21 cellular contexts compared by ENCODE assay signal in the genomic region with DNA sequence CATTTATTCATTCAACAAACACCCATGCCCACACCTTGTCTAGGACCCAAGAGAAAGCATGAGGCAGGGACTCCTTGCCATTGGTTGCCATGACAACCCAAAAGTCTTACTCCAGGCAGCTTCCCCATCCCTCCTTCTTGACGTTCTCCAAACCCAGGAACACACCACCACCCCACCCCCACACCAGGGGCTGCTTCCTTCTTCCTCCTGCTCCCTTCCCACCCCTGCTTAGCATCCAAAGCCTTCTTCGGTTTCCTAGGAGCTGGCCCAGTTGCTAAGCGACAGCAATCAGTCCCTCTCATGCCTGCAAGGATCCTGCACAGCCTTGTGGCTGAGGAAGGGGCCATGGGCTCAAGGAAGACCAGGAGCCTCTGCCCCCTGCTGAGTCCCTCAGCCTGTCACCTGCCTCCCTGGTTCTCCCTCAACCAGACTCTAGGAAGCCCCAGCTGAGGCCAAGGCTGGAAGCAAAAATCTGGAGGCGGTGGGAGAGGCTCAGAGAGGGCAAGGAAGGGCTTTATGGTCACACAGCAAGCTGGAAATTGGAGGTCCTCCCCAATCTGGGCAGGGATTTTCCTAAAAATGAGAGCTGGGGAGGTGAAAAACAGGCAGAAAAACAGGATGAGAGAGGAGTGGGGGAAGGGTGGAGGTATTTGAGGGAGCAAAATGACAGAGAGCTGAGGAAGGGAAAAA. TPM values are rescaled to one million over a fixed set of nuclear protein-coding genes. Genes with fewer than 3 reads are reported as not detected.
A peak's percentile ranks its signal among the peaks of the same experiment; 100 is the strongest.
DNase-seq lines count a peak whose midpoint lies in the region; ATAC-seq, FAIRE-seq and TF ChIP-seq lines count a peak whose summit lies in the region.
"Had no signal": no experiment of that assay in that cellular context is flagged by ENCODE, and none has a peak within 500 bp of the region (broad histone marks: within the 10 kb centered on the region; RNA-seq: fewer than 3 reads in every experiment).

No MANE protein-coding gene starts in this region.

- TF ChIP-seq RAD21 in HepG2 (CRISPR knock-in tag; IDR thresholded peaks at IDR 0.05), result no peak

- no peaks in the 10 kb centered on the region for H3K4me1 ChIP-seq in HepG2 (ENCODE audit: insufficient read depth, low read length)
- no peaks in the 10 kb centered on the region for H3K4me1 ChIP-seq in right lobe of liver
- H3K4me1 ChIP-seq in OCI-LY7 (ENCODE audit: insufficient read depth, low read length, poor library complexity, severe bottlenecking), result peaks cover 57% of the 10 kb centered on the region
- H3K4me1 ChIP-seq: heart left ventricle, psoas muscle had no signal

- H3K27ac Mint-ChIP-seq in activated T-helper 17 cell treated with anti-CD3 and anti-CD28 coated beads, Interleukin-2, amount 50 U/mL, for 72 hours, result no peak overlapping the region
- H3K27ac Mint-ChIP-seq: activated CD4-positive, alpha-beta T cell treated with anti-CD3 and anti-CD28 coated beads, Interleukin-2, amount 10 ng/mL, durations not matched to agents 24 days and 14 days had no signal

- BruUV-seq in HepG2 (replicated peaks; lab: Mats Ljungman, UMichigan), result no TSS peak
- BruUV-seq in OCI-LY7 (replicated peaks; lab: Mats Ljungman, UMichigan), result no TSS peak

- DNase-seq in HepG2 (ENCODE audit: low spot score), result no peak
- no peak for DNase-seq in right lobe of liver
- DNase-seq in OCI-LY7 (ENCODE audit: low spot score), result no peak
- DNase-seq in hippocampal formation (lab: John Stamatoyannopoulos, UW), result peak; percentile 11 to 26
- DNase-seq: activated CD4-positive, alpha-beta T cell treated with anti-CD3 and anti-CD28 coated beads, Interleukin-2, amount 10 ng/mL, durations not matched to agents 24 days and 14 days; activated CD8-positive, alpha-beta memory T cell treated with anti-CD3 and anti-CD28 coated beads, Interleukin-2, amount 50 U/mL, for 4 hours; activated gamma-delta T cell; heart left ventricle; mammary epithelial cell; psoas muscle; stimulated activated CD4-positive, alpha-beta T cell treated with anti-CD3 and anti-CD28 coated beads, Interleukin-4, amount 100 ng/mL, for 24 hours had no signal

- H3K9ac ChIP-seq in HepG2 (ENCODE audit: insufficient read depth, low read depth, low read length), result no peak overlapping the region
- H3K9ac ChIP-seq: SK-N-SH had no signal

- CTCF ChIA-PET in HepG2 (lab: Yijun Ruan, JAX; ENCODE audit: low intra/inter-chr PET ratio, low total read pairs) (no interaction called here), OCI-LY7 (lab: Charles Lee; ENCODE audit: unreplicated experiment) (interaction anchor here (0.7 to 1.1 kb wide), 2 partner anchors 14 to 54 kb away, joined by 3 to 6 read pairs; no protein-coding TSS in a partner anchor)

- no peaks in the 10 kb centered on the region for H3K79me2 ChIP-seq in HepG2 (ENCODE audit: insufficient read depth, low read length)
- H3K79me2 ChIP-seq in OCI-LY7 (ENCODE audit: insufficient read depth, low read depth, low read length), result peaks cover 6% of the 10 kb centered on the region; the same call in 1 of the 2 replicates

- H3K36me3 ChIP-seq in HepG2 (replicated peaks in 1 of 2; ENCODE audit: control insufficient read depth in 1 of 2, insufficient read depth in 2 of 2, low read length in 2 of 2) (no peaks in the 10 kb centered on the region), right lobe of liver (no peaks in the 10 kb centered on the region), OCI-LY7 (ENCODE audit: insufficient read depth, low read length) (peaks cover 93% of the 10 kb centered on the region)
- H3K36me3 ChIP-seq: heart left ventricle had no signal

- peaks cover 5% of the 10 kb centered on the region for H3K27me3 Mint-ChIP-seq in activated T-helper 17 cell treated with anti-CD3 and anti-CD28 coated beads, Interleukin-2, amount 50 U/mL, for 72 hours
- H3K27me3 Mint-ChIP-seq: activated CD4-positive, alpha-beta T cell treated with anti-CD3 and anti-CD28 coated beads, Interleukin-2, amount 10 ng/mL, durations not matched to agents 24 days and 14 days had no signal

- in situ Hi-C loops in HepG2 (cut with HindIII; ENCODE audit: extremely low pct_ligation_motif_present, low pct_unique_long_range_greater_than_20kb), result no loop called here

- intact Hi-C loops in HepG2 (cut with micrococcal nuclease; ENCODE audit: unreplicated experiment) (no loop called here), right lobe of liver (cut with DNase I) (no loop called here), OCI-LY7 (cut with micrococcal nuclease; ENCODE audit: unreplicated experiment) (loop anchor here (10.0 kb wide), 1 partner anchor 215 kb away; a partner anchor contains a TSS)

- no peaks in the 10 kb centered on the region for H4K20me1 ChIP-seq in HepG2 (ENCODE audit: insufficient read depth, low read length)
- no peaks in the 10 kb centered on the region for H4K20me1 ChIP-seq in OCI-LY7 (ENCODE audit: insufficient read depth, low read length)

- no peaks in the 10 kb centered on the region for H3K36me3 Mint-ChIP-seq in activated T-helper 17 cell treated with anti-CD3 and anti-CD28 coated beads, Interleukin-2, amount 50 U/mL, for 72 hours (ENCODE audit: low read depth)

- H2AFZ ChIP-seq in HepG2 (ENCODE audit: low read length) (no peak overlapping the region), OCI-LY7 (ENCODE audit: low read length) (no peak overlapping the region)

- TF ChIP-seq EP300 in HepG2 (IDR thresholded peaks at IDR 0.05; ENCODE audit: low read depth in 2 of 2, low read length in 2 of 2) (no peak), HepG2 (CRISPR knock-in tag; IDR thresholded peaks at IDR 0.05; ENCODE audit: borderline replicate concordance) (no peak)

- no peak overlapping the region for H3K4me2 ChIP-seq in HepG2 (ENCODE audit: low read depth, low read length)
- H3K4me2 ChIP-seq in OCI-LY7 (ENCODE audit: low read length), result peak overlapping the region; percentile 53
- H3K4me2 ChIP-seq: SK-N-SH, smooth muscle cell had no signal

- no peak for TF ChIP-seq CTCF in HepG2 (CRISPR knock-in tag; IDR thresholded peaks at IDR 0.05)
- no peak for TF ChIP-seq CTCF in right lobe of liver (IDR thresholded peaks at IDR 0.05)
- no peak for TF ChIP-seq CTCF in OCI-LY7 (conservative IDR thresholded peaks at IDR 0.05; ENCODE audit: low read length)

- no peak overlapping the region for H3K27ac ChIP-seq in HepG2 (ENCODE audit: extremely low read length, insufficient read depth, low read length)
- no peak overlapping the region for H3K27ac ChIP-seq in right lobe of liver
- peak overlapping the region; percentile 82 for H3K27ac ChIP-seq in OCI-LY7 (ENCODE audit: low read depth, low read length, poor library complexity, severe bottlenecking)
- H3K27ac ChIP-seq: heart left ventricle, psoas muscle had no signal

- H3K9me2 ChIP-seq in OCI-LY7 (ENCODE audit: insufficient read depth, low read length), result no peaks in the 10 kb centered on the region
- H3K9me2 ChIP-seq: SK-N-SH had no signal

- no peak for FAIRE-seq in HepG2 (lab: Jason Lieb, UNC)
- FAIRE-seq: islet of Langerhans, RCC 7860, TTC549 had no signal

- H3K4me1 Mint-ChIP-seq in activated T-helper 17 cell treated with anti-CD3 and anti-CD28 coated beads, Interleukin-2, amount 50 U/mL, for 72 hours, result no peaks in the 10 kb centered on the region
- H3K4me1 Mint-ChIP-seq: activated CD4-positive, alpha-beta T cell treated with anti-CD3 and anti-CD28 coated beads, Interleukin-2, amount 10 ng/mL, durations not matched to agents 24 days and 14 days had no signal

- no peak for TF ChIP-seq POLR2A in HepG2 (IDR thresholded peaks at IDR 0.05; ENCODE audit: insufficient read depth in 1 of 2, low read depth in 2 of 2, low read length in 2 of 2)
- TF ChIP-seq POLR2A in right lobe of liver (IDR thresholded peaks at IDR 0.05), result no peak

- ATAC-seq in HepG2, result no peak
- ATAC-seq in right lobe of liver, result no peak
- no peak for ATAC-seq in HG03565 (IDR thresholded peaks at IDR 0.05; ENCODE audit: unreplicated experiment)
- ATAC-seq in GM18498 (IDR thresholded peaks at IDR 0.05; ENCODE audit: unreplicated experiment), result no peak
- ATAC-seq in activated T-helper 17 cell treated with anti-CD3 and anti-CD28 coated beads, Interleukin-2, amount 50 U/mL, for 72 hours (replicated peaks), result no peak
- ATAC-seq: heart left ventricle, psoas muscle had no signal

- WGBS in HepG2 (ENCODE audit: low lambda C conversion rate), result 6% methylated on average over 4 of the region's 4 CpGs
- 23% methylated on average over 3 of the region's 4 CpGs for WGBS in right lobe of liver (ENCODE audit: insufficient coverage, low coverage, low lambda C conversion rate, missing lambda C conversion rate)

- no peaks in the 10 kb centered on the region for H3K9me3 Mint-ChIP-seq in activated T-helper 17 cell treated with anti-CD3 and anti-CD28 coated beads, Interleukin-2, amount 50 U/mL, for 72 hours

- no peaks in the 10 kb centered on the region for H3K9me3 ChIP-seq in HepG2 (ENCODE audit: low read length)
- H3K9me3 ChIP-seq in right lobe of liver, result no peaks in the 10 kb centered on the region
- H3K9me3 ChIP-seq in OCI-LY7 (ENCODE audit: low read length), result peaks cover 18% of the 10 kb centered on the region
- H3K9me3 ChIP-seq: psoas muscle, SK-N-SH had no signal

- no peak overlapping the region for H3K4me3 Mint-ChIP-seq in activated T-helper 17 cell treated with anti-CD3 and anti-CD28 coated beads, Interleukin-2, amount 50 U/mL, for 72 hours
- H3K4me3 Mint-ChIP-seq: activated CD4-positive, alpha-beta T cell treated with anti-CD3 and anti-CD28 coated beads, Interleukin-2, amount 10 ng/mL, durations not matched to agents 24 days and 14 days had no signal

- H3K27me3 ChIP-seq in HepG2 (ENCODE audit: control insufficient read depth in 1 of 2, insufficient read depth in 2 of 2, low read length in 2 of 2) (peaks cover 0 to 7% of the 10 kb centered on the region in 2 experiments; a peak in 1 of 5 replicates), right lobe of liver (no peaks in the 10 kb centered on the region)

- POLR2A ChIA-PET in HepG2 (lab: Yijun Ruan, JAX) (no interaction called here), OCI-LY7 (lab: Charles Lee) (interaction anchor here (0.6 to 2.1 kb wide), 8 partner anchors 9 to 177 kb away, joined by 4 to 10 read pairs (median 6); a partner anchor contains a TSS)

- H3K4me3 ChIP-seq in HepG2 (replicated peaks in 1 of 3; ENCODE audit: insufficient read depth in 1 of 3, low read depth in 2 of 3, low read length in 3 of 3) (no peak overlapping the region), right lobe of liver (no peak overlapping the region), OCI-LY7 (ENCODE audit: low read depth, low read length, poor library complexity, severe bottlenecking) (no peak overlapping the region)
- H3K4me3 ChIP-seq: heart left ventricle, psoas muscle, smooth muscle cell had no signal

RNA-seq across cellular contexts. Expression of a gene that starts 15.4 kb away (rescaled TPM):
- total RNA-seq in HepG2 (2016; rRNA removed; fragmentation: Illumina TruSeq; extraction: Trizol) (not detected in 2 replicates), right lobe of liver (under 1 TPM in 4 of 6 experiments, not detected in 2; 0.10 to 0.24 (median 0.15) TPM), OCI-LY7 (2022) (67.5 and 74.4 TPM in 2 replicates)
- total RNA-seq in HepG2 (2016; cell fraction: cytosol; rRNA removed; fragmentation: Illumina TruSeq; extraction: Trizol; ENCODE audit: low read depth), result 0.18 TPM in 1 of 2 replicates, not detected in the other
- not detected in 2 replicates for total RNA-seq in HepG2 (2016; cell fraction: insoluble cytoplasmic fraction; rRNA removed; fragmentation: Illumina TruSeq; extraction: Trizol)
- not detected in 2 replicates for total RNA-seq in HepG2 (2016; cell fraction: membrane; rRNA removed; fragmentation: Illumina TruSeq; extraction: Trizol)
- total RNA-seq in HepG2 (2016; cell fraction: nucleus; rRNA removed; fragmentation: Illumina TruSeq; extraction: Trizol), result not detected in 2 replicates
- not detected in 2 replicates for polyA plus RNA-seq in HepG2 (2011; rRNA removed)
- polyA plus RNA-seq in HepG2 (2011; cell fraction: cytosol; rRNA removed), result not detected in 2 replicates
- polyA plus RNA-seq in HepG2 (2011; cell fraction: nucleus; rRNA removed), result 0.07 and 0.31 TPM in 2 replicates
- polyA plus RNA-seq in HepG2 (2012), result not detected in 2 replicates
- polyA plus RNA-seq in HepG2 (2016; cell fraction: cytosol; fragmentation: Illumina TruSeq; extraction: Trizol; ENCODE audit: low read depth), result 0.12 TPM in 1 of 2 replicates, not detected in the other
- polyA plus RNA-seq in HepG2 (2016; cell fraction: insoluble cytoplasmic fraction; fragmentation: Illumina TruSeq; extraction: Trizol; ENCODE audit: low read depth), result not detected in 2 replicates
- polyA plus RNA-seq in HepG2 (2016; cell fraction: membrane; fragmentation: Illumina TruSeq; extraction: Trizol; ENCODE audit: low read depth), result not detected in 2 replicates
- 0.72 TPM in 1 of 2 replicates, not detected in the other for polyA plus RNA-seq in HepG2 (2016; cell fraction: nucleus; fragmentation: Illumina TruSeq; extraction: Trizol; ENCODE audit: insufficient read depth, low read depth)
- polyA minus RNA-seq in HepG2 (2011; rRNA and poly(A)+ RNA removed; ENCODE audit: low replicate concordance), result 0.30 TPM in 1 of 2 replicates, not detected in the other
- not detected in 2 replicates for polyA minus RNA-seq in HepG2 (2011; cell fraction: cytosol; rRNA and poly(A)+ RNA removed)
- not detected in 2 replicates for polyA minus RNA-seq in HepG2 (2011; cell fraction: nucleus; rRNA and poly(A)+ RNA removed)
- 69.1 and 89.1 TPM in 2 replicates for total RNA-seq in OCI-LY7 (2014; rRNA removed; shearing (Covaris generic))
- 10 to 100 TPM in 1 of 2 donors, 1 to 10 TPM in 1; 1.0 to 21.3 TPM for total RNA-seq in activated T-helper 17 cell treated with anti-CD3 and anti-CD28 coated beads, Interleukin-2, amount 50 U/mL, for 72 hours
- total RNA-seq: aorta, heart left ventricle, smooth muscle cell had no signal
- polyA plus RNA-seq: aorta, heart left ventricle, psoas muscle, SK-N-SH, smooth muscle cell had no signal

RNA-seq across cellular contexts. Expression of a gene that starts 29.4 kb away (rescaled TPM):
- not detected in 2 replicates for total RNA-seq in HepG2 (2016; rRNA removed; fragmentation: Illumina TruSeq; extraction: Trizol)
- total RNA-seq in HepG2 (2016; cell fraction: cytosol; rRNA removed; fragmentation: Illumina TruSeq; extraction: Trizol; ENCODE audit: low read depth), result not detected in 2 replicates
- total RNA-seq in HepG2 (2016; cell fraction: insoluble cytoplasmic fraction; rRNA removed; fragmentation: Illumina TruSeq; extraction: Trizol), result not detected in 2 replicates
- not detected in 2 replicates for total RNA-seq in HepG2 (2016; cell fraction: membrane; rRNA removed; fragmentation: Illumina TruSeq; extraction: Trizol)
- total RNA-seq in HepG2 (2016; cell fraction: nucleus; rRNA removed; fragmentation: Illumina TruSeq; extraction: Trizol), result not detected in 2 replicates
- polyA plus RNA-seq in HepG2 (2011; rRNA removed), result not detected in 2 replicates
- polyA plus RNA-seq in HepG2 (2011; cell fraction: cytosol; rRNA removed), result not detected in 2 replicates
- not detected in 2 replicates for polyA plus RNA-seq in HepG2 (2011; cell fraction: nucleus; rRNA removed)
- not detected in 2 replicates for polyA plus RNA-seq in HepG2 (2012)
- not detected in 2 replicates for polyA plus RNA-seq in HepG2 (2016; cell fraction: cytosol; fragmentation: Illumina TruSeq; extraction: Trizol; ENCODE audit: low read depth)
- polyA plus RNA-seq in HepG2 (2016; cell fraction: insoluble cytoplasmic fraction; fragmentation: Illumina TruSeq; extraction: Trizol; ENCODE audit: low read depth), result not detected in 2 replicates
- not detected in 2 replicates for polyA plus RNA-seq in HepG2 (2016; cell fraction: membrane; fragmentation: Illumina TruSeq; extraction: Trizol; ENCODE audit: low read depth)
- polyA plus RNA-seq in HepG2 (2016; cell fraction: nucleus; fragmentation: Illumina TruSeq; extraction: Trizol; ENCODE audit: insufficient read depth, low read depth), result not detected in 2 replicates
- not detected in 2 replicates for polyA minus RNA-seq in HepG2 (2011; rRNA and poly(A)+ RNA removed; ENCODE audit: low replicate concordance)
- not detected in 2 replicates for polyA minus RNA-seq in HepG2 (2011; cell fraction: cytosol; rRNA and poly(A)+ RNA removed)
- not detected in 2 replicates for polyA minus RNA-seq in HepG2 (2011; cell fraction: nucleus; rRNA and poly(A)+ RNA removed)
- under 1 TPM in 1 of 6 experiments, not detected in 5; 0.15 TPM for total RNA-seq in right lobe of liver
- total RNA-seq in OCI-LY7 (2014; rRNA removed; shearing (Covaris generic)), result 14.0 and 26.9 TPM in 2 replicates
- 37.4 and 39.2 TPM in 2 replicates for total RNA-seq in OCI-LY7 (2022)
- 1 to 10 TPM in 1 of 2 donors, under 1 TPM in 1; 0.32 to 1.2 TPM for total RNA-seq in activated T-helper 17 cell treated with anti-CD3 and anti-CD28 coated beads, Interleukin-2, amount 50 U/mL, for 72 hours
- total RNA-seq: activated CD4-positive, alpha-beta T cell treated with anti-CD3 and anti-CD28 coated beads, Interleukin-2, amount 10 ng/mL, durations not matched to agents 24 days and 14 days; aorta; heart left ventricle; mammary epithelial cell; psoas muscle; smooth muscle cell; urinary bladder had no signal
- polyA plus RNA-seq: mammary epithelial cell, SK-N-SH, smooth muscle cell had no signal

Comparison
In these comparisons a context has a peak if more than half of its experiments do, and no peak if none do; other contexts are left out.
1. DNase-seq: peak in hippocampal formation (2 of 2); none in HepG2 (single experiment), right lobe of liver (0 of 3) and OCI-LY7 (single experiment).
2. RNA of a gene that starts 29.4 kb away (total RNA-seq): 14.0 to 39.2 TPM in OCI-LY7; 0.32 to 1.2 TPM in activated T-helper 17 cell treated with anti-CD3 and anti-CD28 coated beads, Interleukin-2, amount 50 U/mL, for 72 hours, not detected in HepG2 and 0.15 TPM in right lobe of liver; every median in the first group is over 4 times any median in the second.